In the genomic region with DNA sequence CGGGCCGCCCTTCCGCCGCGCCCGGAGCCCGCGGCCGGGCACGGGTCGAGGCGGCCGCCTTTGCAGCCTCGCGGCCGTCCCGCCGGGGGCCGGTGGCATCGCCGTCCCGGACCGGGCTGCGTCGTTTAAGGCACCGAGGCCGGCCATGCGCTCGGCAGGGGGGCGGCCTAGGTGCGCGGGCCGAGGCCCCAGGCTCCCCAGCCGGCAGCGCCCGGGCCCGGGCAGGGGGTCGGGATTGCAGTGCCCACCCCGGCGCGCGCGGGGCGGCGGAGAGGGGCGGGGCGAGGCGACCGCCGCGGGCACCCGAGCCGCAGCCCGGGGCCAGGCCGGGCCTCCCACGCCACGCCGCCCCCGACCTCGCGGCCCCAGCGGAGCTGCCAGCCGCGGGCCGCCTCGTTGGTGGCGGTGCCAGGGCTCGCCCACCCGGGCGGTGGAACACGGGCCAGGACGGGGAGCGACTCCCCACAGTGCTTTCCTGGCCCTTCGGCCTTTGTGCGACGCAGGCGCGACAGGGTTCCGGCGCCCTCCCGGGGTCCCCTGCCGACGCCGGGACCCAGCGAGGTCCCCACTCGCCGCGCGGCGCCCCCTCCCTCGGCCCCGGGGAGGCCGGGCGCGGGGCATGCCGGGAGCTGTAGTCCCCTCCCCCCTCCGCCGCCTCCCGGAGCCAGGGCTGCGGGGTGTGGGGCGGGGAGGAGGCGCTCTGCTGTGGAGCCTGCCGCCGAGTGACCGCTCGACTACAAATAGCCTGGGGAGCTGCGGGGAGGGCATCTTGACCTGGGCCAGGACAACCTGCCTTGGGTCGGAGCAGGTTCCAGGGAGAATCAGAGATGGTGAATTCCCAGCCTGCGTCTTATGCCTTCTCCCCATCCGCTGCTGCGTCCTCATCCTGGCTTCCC, we compare ENCODE assay signal across 8 cellular contexts. TPM values are rescaled to one million over a fixed set of nuclear protein-coding genes. Genes with fewer than 3 reads are reported as not detected.
DNase-seq lines count a peak whose midpoint lies in the region; ATAC-seq and TF ChIP-seq lines count a peak whose summit lies in the region.

No MANE protein-coding gene starts in this region.

- H3K9me3 ChIP-seq in endodermal cell (ENCODE audit: control insufficient read depth, low read length) = no peaks in the 10 kb centered on the region

- peaks cover 10% of the 10 kb centered on the region for H3K27me3 Mint-ChIP-seq in endodermal cell (ENCODE audit: insufficient read depth)
- H3K27me3 Mint-ChIP-seq in mesothelial cell of epicardium (ENCODE audit: low read depth) = no peaks in the 10 kb centered on the region

- H3K27me3 ChIP-seq in endodermal cell (ENCODE audit: control insufficient read depth, insufficient read depth, low read length, poor library complexity, severe bottlenecking) = peaks cover 6% of the 10 kb centered on the region

- H3K9me3 Mint-ChIP-seq in endodermal cell (no peaks in the 10 kb centered on the region), mesothelial cell of epicardium (no peaks in the 10 kb centered on the region)

- H3K27ac Mint-ChIP-seq in endodermal cell (peak overlapping the region; percentile 79), mesothelial cell of epicardium (peak overlapping the region; percentile 91)

- H3K9ac ChIP-seq in endodermal cell (ENCODE audit: extremely low read depth, low read length, poor library complexity, severe bottlenecking) = peak overlapping the region; percentile 59

- CTCF ChIA-PET in AG04449 (lab: Yijun Ruan, JAX) = interaction anchor here (0.9 to 3.0 kb wide), 5 partner anchors 11 to 113 kb away, joined by 3 to 27 read pairs (median 3); a partner anchor contains a TSS

- peak; percentile 74 for ATAC-seq in HG03045 (IDR thresholded peaks at IDR 0.05; ENCODE audit: unreplicated experiment)

- H3K27ac ChIP-seq in endodermal cell (ENCODE audit: low read depth, low read length) = no peak overlapping the region

- TF ChIP-seq CTCF in AG04449 (IDR thresholded peaks at IDR 0.05; ENCODE audit: insufficient read depth, low read length, missing control alignments) = no peak
- TF ChIP-seq CTCF in endodermal cell (conservative IDR thresholded peaks at IDR 0.05) = no peak
- TF ChIP-seq CTCF in mesothelial cell of epicardium (IDR thresholded peaks at IDR 0.05; ENCODE audit: unreplicated experiment) = no peak

- peaks cover 23% of the 10 kb centered on the region for H3K4me1 Mint-ChIP-seq in endodermal cell
- peaks cover 23% of the 10 kb centered on the region for H3K4me1 Mint-ChIP-seq in mesothelial cell of epicardium

- peaks cover 40% of the 10 kb centered on the region for H3K36me3 ChIP-seq in endodermal cell (ENCODE audit: control insufficient read depth, insufficient read depth, low read length)

- H3K4me3 ChIP-seq in AG04449 (ENCODE audit: low read depth, low read length) = peak overlapping the region; percentile 87
- H3K4me3 ChIP-seq in endodermal cell (ENCODE audit: low read length) = peak overlapping the region; percentile 93

- 0% methylated on average over 36 to 111 of the region's 111 CpGs for WGBS in endodermal cell (ENCODE audit: insufficient coverage in 1 of 2, insufficient read length in 1 of 2), 2 experiments

- H3K4me3 Mint-ChIP-seq in endodermal cell (peak overlapping the region; percentile 86), mesothelial cell of epicardium (peak overlapping the region; percentile 88)

- DNase-seq in AG04449 (ENCODE audit: low read depth, low spot score) (no peak), NCI-H460 (ENCODE audit: extremely low read depth, low read depth) (peak; percentile 43), endodermal cell (peak; percentile 86), mesothelial cell of epicardium (ENCODE audit: low spot score in 2 of 2, unreplicated experiment in 2 of 2) (peak; percentile 57 to 73)
- DNase-seq in activated CD8-positive, alpha-beta memory T cell treated with anti-CD3 and anti-CD28 coated beads for 48 hours (ENCODE audit: low read depth in 2 of 3, low spot score in 2 of 3) = peak; percentile 27 to 56 (median 43)
- peak; percentile 32 to 60 for DNase-seq in stimulated activated CD8-positive, alpha-beta memory T cell treated with anti-CD3 and anti-CD28 coated beads, Interleukin-15, amount 100 ng/mL, for 4 hours (ENCODE audit: low read depth in 2 of 2)

- H3K4me1 ChIP-seq in endodermal cell (ENCODE audit: control insufficient read depth, insufficient read depth, low read length) = peaks cover 9% of the 10 kb centered on the region

- POLR2A ChIA-PET in AG04449 (lab: Yijun Ruan, JAX) = interaction anchor here (0.8 to 1.6 kb wide), 2 partner anchors 10 to 18 kb away, joined by 3 to 8 read pairs; no protein-coding TSS in a partner anchor

- H3K36me3 Mint-ChIP-seq in endodermal cell (ENCODE audit: low read depth) (peaks cover 37% of the 10 kb centered on the region), mesothelial cell of epicardium (peaks cover 19% of the 10 kb centered on the region)

- TF ChIP-seq POLR2A in GM18526 (IDR thresholded peaks at IDR 0.05; ENCODE audit: extremely low read depth, insufficient read length) = peak; percentile 38

RNA-seq across cellular contexts. Expression of a gene that starts 0.8 kb away (rescaled TPM):
- 41.8 and 47.7 TPM in 2 replicates for total RNA-seq in NCI-H460 (2014; rRNA removed; shearing (Covaris generic))
- polyA plus RNA-seq in NCI-H460 (2014; cell fraction: nucleus; rRNA removed) = 58.0 and 89.9 TPM in 2 replicates
- total RNA-seq in endodermal cell (100 to 1,000 TPM; 139 to 253 TPM), mesothelial cell of epicardium (84.7 to 98.4 TPM (median 93.3 TPM) in 3 replicates)
- 63.0 TPM for polyA plus RNA-seq in endodermal cell (2013, experiment 1 of 2)
- 56.7 TPM for polyA plus RNA-seq in endodermal cell (2013, experiment 2 of 2)

RNA-seq across cellular contexts. Expression of a gene that starts 16.9 kb away (rescaled TPM):
- 8.7 and 10.0 TPM in 2 replicates for total RNA-seq in NCI-H460 (2014; rRNA removed; shearing (Covaris generic))
- polyA plus RNA-seq in NCI-H460 (2014; cell fraction: nucleus; rRNA removed) = 22.4 and 24.9 TPM in 2 replicates
- total RNA-seq in endodermal cell (10 to 100 TPM; 22.5 to 59.5 TPM), mesothelial cell of epicardium (57.4 to 60.0 TPM (median 59.3 TPM) in 3 replicates)
- polyA plus RNA-seq in endodermal cell (2013, experiment 1 of 2) = 16.9 TPM
- polyA plus RNA-seq in endodermal cell (2013, experiment 2 of 2) = 12.3 TPM

RNA-seq across cellular contexts. Expression of a gene that starts 39.3 kb away (rescaled TPM):
- total RNA-seq in NCI-H460 (2014; rRNA removed; shearing (Covaris generic)) = not detected in 2 replicates
- not detected in 2 replicates for polyA plus RNA-seq in NCI-H460 (2014; cell fraction: nucleus; rRNA removed)
- not detected for total RNA-seq in endodermal cell
- polyA plus RNA-seq in endodermal cell (2013, experiment 1 of 2) = 0.14 TPM
- 0.17 TPM for polyA plus RNA-seq in endodermal cell (2013, experiment 2 of 2)
- 0.14 TPM in 1 of 3 replicates, not detected in the others for total RNA-seq in mesothelial cell of epicardium
